In genomic region chr5:139401546-139401945, GRCh38 we compare ENCODE assay signal across 19 cellular contexts. TPM values are rescaled to one million over a fixed set of nuclear protein-coding genes. Genes with fewer than 3 reads are reported as not detected.
DNase-seq lines count a peak whose midpoint lies in the region; ATAC-seq, FAIRE-seq and TF ChIP-seq lines count a peak whose summit lies in the region.
"Had no signal": no experiment of that assay in that cellular context is flagged by ENCODE, and none has a peak within 500 bp of the region (broad histone marks: within the 10 kb centered on the region; RNA-seq: fewer than 3 reads in every experiment).

No MANE protein-coding gene starts in this region.

- BruUV-seq in GM12878 (replicated peaks; lab: Mats Ljungman, UMichigan), result no TSS peak

- POLR2A ChIA-PET in activated CD8-positive, alpha-beta T cell treated with anti-CD3 and anti-CD28 coated beads, Interleukin-2, amount 10 ng/mL, durations not matched to agents 7 days and 5 days (lab: Charles Lee), result interaction anchor here (0.6 to 4.6 kb wide), 2 partner anchors 10 to 110 kb away, joined by 4 to 39 read pairs; partner anchors contain the start of gene MZB1
- POLR2A ChIA-PET in activated CD8-positive, alpha-beta T cell treated with anti-CD3 and anti-CD28 coated beads for 36 hours (lab: Charles Lee), result interaction anchor here (0.8 to 6.5 kb wide), 4 partner anchors 11 to 114 kb away, joined by 3 to 49 read pairs (median 12); partner anchors contain the start of genes MZB1 and PAIP2
- POLR2A ChIA-PET in GM12878 (lab: Charles Lee), result interaction anchor here (0.5 to 7.0 kb wide), 4 partner anchors 10 to 127 kb away, joined by 3 to 74 read pairs (median 12); partner anchors contain the start of genes DNAJC18 and MZB1

- no peaks in the 10 kb centered on the region for H3K9me3 Mint-ChIP-seq in activated CD8-positive, alpha-beta T cell treated with anti-CD3 and anti-CD28 coated beads, Interleukin-2, amount 10 ng/mL, durations not matched to agents 7 days and 5 days (ENCODE audit: insufficient read depth)
- H3K9me3 Mint-ChIP-seq in activated CD8-positive, alpha-beta T cell treated with anti-CD3 and anti-CD28 coated beads for 36 hours, result no peaks in the 10 kb centered on the region
- H3K9me3 Mint-ChIP-seq in neural crest cell, result no peaks in the 10 kb centered on the region
- H3K9me3 Mint-ChIP-seq: CD4-positive, CD25-positive, alpha-beta regulatory T cell; H9 had no signal

- CTCF ChIA-PET in activated CD8-positive, alpha-beta T cell treated with anti-CD3 and anti-CD28 coated beads, Interleukin-2, amount 10 ng/mL, durations not matched to agents 7 days and 5 days (lab: Charles Lee), result interaction anchor here (1.2 to 4.2 kb wide), 6 partner anchors 11 to 116 kb away, joined by 3 to 17 read pairs (median 8); partner anchors contain the start of genes MZB1, PAIP2 and STING1
- CTCF ChIA-PET in activated CD8-positive, alpha-beta T cell treated with anti-CD3 and anti-CD28 coated beads for 36 hours (lab: Charles Lee), result interaction anchor here (0.8 to 4.4 kb wide), 8 partner anchors 9 to 114 kb away, joined by 3 to 34 read pairs (median 6); partner anchors contain the start of gene MZB1
- CTCF ChIA-PET in GM12878 (lab: Yijun Ruan, JAX), result interaction anchor here (1.0 to 3.5 kb wide), 6 partner anchors 11 to 151 kb away, joined by 3 to 26 read pairs (median 4); partner anchors contain the start of gene MZB1

- H3K27ac Mint-ChIP-seq in activated CD8-positive, alpha-beta T cell treated with anti-CD3 and anti-CD28 coated beads, Interleukin-2, amount 10 ng/mL, durations not matched to agents 7 days and 5 days, result peak overlapping the region; percentile 43
- no peak overlapping the region for H3K27ac Mint-ChIP-seq in activated CD8-positive, alpha-beta T cell treated with anti-CD3 and anti-CD28 coated beads for 36 hours
- peak overlapping the region; percentile 57 for H3K27ac Mint-ChIP-seq in neural crest cell (ENCODE audit: unreplicated experiment)
- H3K27ac Mint-ChIP-seq: H9 had no signal

- H3K36me3 ChIP-seq in GM12878 (ENCODE audit: control insufficient read depth in 2 of 2, insufficient read depth in 2 of 2, low read length in 1 of 2) (peaks cover 0 to 2% of the 10 kb centered on the region in 2 experiments; a peak in 1 of 4 replicates), aorta (ENCODE audit: control insufficient read depth in 1 of 2, insufficient read depth in 2 of 2, low read length in 1 of 2) (no peaks in the 10 kb centered on the region)

- H3K4me1 ChIP-seq in GM12878 (ENCODE audit: control insufficient read depth, insufficient read depth, low read length) (peaks cover 29% of the 10 kb centered on the region), aorta (ENCODE audit: control insufficient read depth in 1 of 2, insufficient read depth in 2 of 2, low read length in 2 of 2) (no peaks in the 10 kb centered on the region)

- H3K4me3 Mint-ChIP-seq in activated CD8-positive, alpha-beta T cell treated with anti-CD3 and anti-CD28 coated beads, Interleukin-2, amount 10 ng/mL, durations not matched to agents 7 days and 5 days, result no peak overlapping the region
- H3K4me3 Mint-ChIP-seq in activated CD8-positive, alpha-beta T cell treated with anti-CD3 and anti-CD28 coated beads for 36 hours, result no peak overlapping the region
- H3K4me3 Mint-ChIP-seq in neural crest cell, result peak overlapping the region; percentile 54
- H3K4me3 Mint-ChIP-seq: H9 had no signal

- DNase-seq in activated CD8-positive, alpha-beta T cell treated with anti-CD3 and anti-CD28 coated beads, Interleukin-2, amount 10 ng/mL, durations not matched to agents 7 days and 5 days, result no peak
- DNase-seq in activated CD8-positive, alpha-beta T cell treated with anti-CD3 and anti-CD28 coated beads for 36 hours, result no peak
- DNase-seq in GM12878 (ENCODE audit: low read depth, low spot score) (no peak), neural crest cell (ENCODE audit: low read depth, low spot score) (no peak), aorta (peak; percentile 20 to 42), AG08396 (ENCODE audit: low spot score) (no peak)
- DNase-seq: 8988T; Calu3; CD4-positive, CD25-positive, alpha-beta regulatory T cell; DMS 273 treated with DMSO at 0.1 percent for 48 hours; GOT3; H9 had no signal

- no peak overlapping the region for H2AFZ ChIP-seq in GM12878 (ENCODE audit: control insufficient read depth, low read depth, low read length)

- intact Hi-C loops in activated CD8-positive, alpha-beta T cell treated with anti-CD3 and anti-CD28 coated beads for 36 hours (cut with micrococcal nuclease), result no loop called here
- intact Hi-C loops in GM12878 (cut with micrococcal nuclease; ENCODE audit: unreplicated experiment) (no loop called here), aorta (cut with DNase I) (no loop called here)

- no peak overlapping the region for H3K9ac ChIP-seq in GM12878 (ENCODE audit: control insufficient read depth, insufficient read depth, low read length)
- H3K9ac ChIP-seq: BLaER1 treated with 17β-estradiol and CSF1 and Interleukin-3, amounts not matched to agents 10 nM and 100 nM had no signal

- H3K27ac ChIP-seq in GM12878 (ENCODE audit: control insufficient read depth, insufficient read depth) (no peak overlapping the region), aorta (ENCODE audit: low read depth in 1 of 2, low read length in 2 of 2) (no peak overlapping the region)
- H3K27ac ChIP-seq: BLaER1 treated with 17β-estradiol and CSF1 and Interleukin-3, amounts not matched to agents 10 nM and 100 nM had no signal

- H4K20me1 ChIP-seq in GM12878 (ENCODE audit: control insufficient read depth, insufficient read depth), result no peaks in the 10 kb centered on the region

- TF ChIP-seq POLR2A in GM12878 (IDR thresholded peaks at IDR 0.05; ENCODE audit: low read depth, low read length), result no peak

- no peak for FAIRE-seq in GM12878 (lab: Jason Lieb, UNC)
- FAIRE-seq: GM18507, HepG2, HTR-8/SVneo had no signal

- RAD21 ChIA-PET in GM12878 (lab: Charles Lee; ENCODE audit: unreplicated experiment), result interaction anchor here (0.5 to 3.1 kb wide), 4 partner anchors 11 to 203 kb away, joined by 3 to 17 read pairs (median 8); partner anchors contain the start of genes MZB1 and SIL1

- in situ Hi-C loops in GM12878 (cut with MboI), result no loop called here

- SMC1A ChIA-PET in GM12878 (lab: Charles Lee; ENCODE audit: uncharacterized antibody, unreplicated experiment), result interaction anchor here (0.7 to 5.0 kb wide), 4 partner anchors 11 to 19 kb away, joined by 3 to 19 read pairs (median 16); partner anchors contain the start of gene MZB1

- H3K36me3 Mint-ChIP-seq in activated CD8-positive, alpha-beta T cell treated with anti-CD3 and anti-CD28 coated beads, Interleukin-2, amount 10 ng/mL, durations not matched to agents 7 days and 5 days (ENCODE audit: low read depth), result peaks cover 12% of the 10 kb centered on the region
- peaks cover 6% of the 10 kb centered on the region for H3K36me3 Mint-ChIP-seq in activated CD8-positive, alpha-beta T cell treated with anti-CD3 and anti-CD28 coated beads for 36 hours (ENCODE audit: low read depth)
- peaks cover 4% of the 10 kb centered on the region for H3K36me3 Mint-ChIP-seq in neural crest cell (ENCODE audit: low read depth)
- H3K36me3 Mint-ChIP-seq: CD4-positive, CD25-positive, alpha-beta regulatory T cell had no signal

- TF ChIP-seq CTCF in activated CD8-positive, alpha-beta T cell treated with anti-CD3 and anti-CD28 coated beads for 36 hours (IDR thresholded peaks at IDR 0.05), result no peak
- TF ChIP-seq CTCF in GM12878 (IDR thresholded peaks at IDR 0.05 in 2 of 3, conservative IDR thresholded peaks at IDR 0.05 in 1 of 3; ENCODE audit: control insufficient read depth in 2 of 3, extremely low read depth in 1 of 3, insufficient read depth in 1 of 3, low read depth in 3 of 3, low read length in 3 of 3) (no peak), neural crest cell (conservative IDR thresholded peaks at IDR 0.05) (no peak)

- peaks cover 43% of the 10 kb centered on the region for H3K4me1 Mint-ChIP-seq in activated CD8-positive, alpha-beta T cell treated with anti-CD3 and anti-CD28 coated beads, Interleukin-2, amount 10 ng/mL, durations not matched to agents 7 days and 5 days (ENCODE audit: low read depth)
- peaks cover 34% of the 10 kb centered on the region for H3K4me1 Mint-ChIP-seq in activated CD8-positive, alpha-beta T cell treated with anti-CD3 and anti-CD28 coated beads for 36 hours (ENCODE audit: low read depth)
- peaks cover 23% of the 10 kb centered on the region for H3K4me1 Mint-ChIP-seq in neural crest cell

- no peak for TF ChIP-seq EP300 in GM12878 (IDR thresholded peaks at IDR 0.05; ENCODE audit: borderline replicate concordance in 1 of 2, control insufficient read depth in 1 of 2, low read depth in 2 of 2, low read length in 2 of 2)

- H3K4me2 ChIP-seq in GM12878 (ENCODE audit: control insufficient read depth, insufficient read depth), result no peak overlapping the region
- H3K4me2 ChIP-seq: BLaER1 treated with 17β-estradiol and CSF1 and Interleukin-3, amounts not matched to agents 10 nM and 100 nM had no signal

- no peaks in the 10 kb centered on the region for H3K27me3 ChIP-seq in GM12878 (replicated peaks in 1 of 2; ENCODE audit: control insufficient read depth in 2 of 2, insufficient read depth in 2 of 2, low read length in 1 of 2)
- no peaks in the 10 kb centered on the region for H3K27me3 ChIP-seq in aorta (ENCODE audit: control insufficient read depth in 1 of 2, insufficient read depth in 2 of 2, low read length in 1 of 2)
- H3K27me3 ChIP-seq: BLaER1 treated with 17β-estradiol and CSF1 and Interleukin-3, amounts not matched to agents 10 nM and 100 nM had no signal

- TF ChIP-seq RAD21 in GM12878 (IDR thresholded peaks at IDR 0.05; ENCODE audit: insufficient read depth, low read depth, low read length), result no peak

- H3K27me3 Mint-ChIP-seq in activated CD8-positive, alpha-beta T cell treated with anti-CD3 and anti-CD28 coated beads, Interleukin-2, amount 10 ng/mL, durations not matched to agents 7 days and 5 days (ENCODE audit: low read depth), result no peaks in the 10 kb centered on the region
- no peaks in the 10 kb centered on the region for H3K27me3 Mint-ChIP-seq in activated CD8-positive, alpha-beta T cell treated with anti-CD3 and anti-CD28 coated beads for 36 hours
- H3K27me3 Mint-ChIP-seq in neural crest cell (ENCODE audit: low read depth), result peaks cover 6% of the 10 kb centered on the region

- H3K9me3 ChIP-seq in GM12878 (replicated peaks; ENCODE audit: control insufficient read depth, insufficient read depth, low read length), result no peaks in the 10 kb centered on the region; the same call in 2 of the 3 replicates
- H3K9me3 ChIP-seq in aorta (ENCODE audit: control insufficient read depth, low read length), result no peaks in the 10 kb centered on the region
- H3K9me3 ChIP-seq: BLaER1 treated with 17β-estradiol and CSF1 and Interleukin-3, amounts not matched to agents 10 nM and 100 nM had no signal

- H3K4me3 ChIP-seq in GM12878 (no peak overlapping the region), aorta (ENCODE audit: low read length in 2 of 2) (no peak overlapping the region)
- H3K4me3 ChIP-seq: BLaER1 treated with 17β-estradiol and CSF1 and Interleukin-3, amounts not matched to agents 10 nM and 100 nM had no signal

- H3K79me2 ChIP-seq in GM12878 (ENCODE audit: control insufficient read depth, insufficient read depth, low read length), result peaks cover 3% of the 10 kb centered on the region

- WGBS in GM12878 (ENCODE audit: insufficient coverage, insufficient replicate concordance, low lambda C conversion rate, missing lambda C conversion rate), result 87% methylated on average over 10 of the region's 10 CpGs
- 94 to 96% methylated on average over 10 of the region's 10 CpGs for WGBS in aorta, 2 donors

- ATAC-seq in activated CD8-positive, alpha-beta T cell treated with anti-CD3 and anti-CD28 coated beads, Interleukin-2, amount 10 ng/mL, durations not matched to agents 7 days and 5 days, result no peak
- no peak for ATAC-seq in activated CD8-positive, alpha-beta T cell treated with anti-CD3 and anti-CD28 coated beads for 36 hours
- ATAC-seq in GM12878 (no peak), aorta (ENCODE audit: low FRiP score) (no peak), HG03460 (IDR thresholded peaks at IDR 0.05; ENCODE audit: unreplicated experiment) (no peak), GM19035 (IDR thresholded peaks at IDR 0.05; ENCODE audit: unreplicated experiment) (no peak)
- ATAC-seq: HepG2 had no signal

RNA-seq across cellular contexts. Expression of gene SPATA24, which starts 2.3 kb away (rescaled TPM):
- 1 to 10 TPM; 3.8 to 4.0 TPM for total RNA-seq in activated CD8-positive, alpha-beta T cell treated with anti-CD3 and anti-CD28 coated beads, Interleukin-2, amount 10 ng/mL, durations not matched to agents 7 days and 5 days
- total RNA-seq in activated CD8-positive, alpha-beta T cell treated with anti-CD3 and anti-CD28 coated beads for 36 hours, result 1 to 10 TPM; 4.3 to 4.4 TPM
- total RNA-seq in GM12878 (2013; cell fraction: nucleolus; rRNA removed), result 8.9 and 9.5 TPM in 2 replicates
- total RNA-seq in GM12878 (2014; rRNA removed) (5.1 and 8.1 TPM in 2 replicates), GM12878 (2014; rRNA removed; fragmentation: Illumina TruSeq; extraction: Trizol) (6.3 and 8.1 TPM in 2 replicates), GM12878 (2021) (4.1 and 5.6 TPM in 2 replicates), neural crest cell (15.2 and 16.1 TPM in 2 replicates), aorta (1 to 10 TPM; 2.2 to 3.1 TPM)
- polyA plus RNA-seq in GM12878 (2011; ENCODE audit: low read depth), result 8.4 TPM
- polyA plus RNA-seq in GM12878 (2011; rRNA removed) (5.3 and 6.0 TPM in 2 replicates), GM12878 (2014; fragmentation: Illumina TruSeq; extraction: Trizol) (6.1 and 9.8 TPM in 2 replicates), GM12878 (2014; fragmentation: Nextera tagmentation; extraction: Ambion mirVana) (1 to 10 TPM; 7.6 to 8.5 TPM), GM12878 (2014; rRNA removed) (7.1 and 7.2 TPM in 2 replicates), GM12878 (2016; fragmentation: Nextera tagmentation; extraction: Ambion mirVana) (1 to 10 TPM; 7.0 to 7.4 TPM), aorta (1 to 10 TPM; 6.3 to 7.7 TPM)
- 2.9 and 3.7 TPM in 2 replicates for polyA plus RNA-seq in GM12878 (2011; cell fraction: cytosol; rRNA removed)
- 3.2 and 4.8 TPM in 2 replicates for polyA plus RNA-seq in GM12878 (2011; cell fraction: nucleus; rRNA removed)
- polyA plus RNA-seq in GM12878 (2012), result 7.6 and 8.6 TPM in 2 replicates
- 2.2 and 2.6 TPM in 2 replicates for polyA minus RNA-seq in GM12878 (2011; rRNA and poly(A)+ RNA removed)
- not detected in 2 replicates for polyA minus RNA-seq in GM12878 (2011; cell fraction: cytosol; rRNA and poly(A)+ RNA removed)
- 2.3 and 3.4 TPM in 2 replicates for polyA minus RNA-seq in GM12878 (2011; cell fraction: nucleus; rRNA and poly(A)+ RNA removed)

RNA-seq across cellular contexts. Expression of gene PROB1, which starts 6.6 kb away (rescaled TPM):
- 1 to 10 TPM; 5.2 to 6.2 TPM for total RNA-seq in activated CD8-positive, alpha-beta T cell treated with anti-CD3 and anti-CD28 coated beads, Interleukin-2, amount 10 ng/mL, durations not matched to agents 7 days and 5 days
- 1 to 10 TPM; 3.9 to 4.1 TPM for total RNA-seq in activated CD8-positive, alpha-beta T cell treated with anti-CD3 and anti-CD28 coated beads for 36 hours
- 3.5 and 4.4 TPM in 2 replicates for total RNA-seq in GM12878 (2013; cell fraction: nucleolus; rRNA removed)
- 3.0 and 3.8 TPM in 2 replicates for total RNA-seq in GM12878 (2014; rRNA removed)
- 1.7 and 2.0 TPM in 2 replicates for total RNA-seq in GM12878 (2014; rRNA removed; fragmentation: Illumina TruSeq; extraction: Trizol)
- 6.0 and 6.5 TPM in 2 replicates for total RNA-seq in GM12878 (2021)
- 1.4 TPM for polyA plus RNA-seq in GM12878 (2011; ENCODE audit: low read depth)
- 0.59 and 1.1 TPM in 2 replicates for polyA plus RNA-seq in GM12878 (2011; rRNA removed)
- polyA plus RNA-seq in GM12878 (2011; cell fraction: cytosol; rRNA removed), result 1.3 and 2.2 TPM in 2 replicates
- 3.4 and 4.5 TPM in 2 replicates for polyA plus RNA-seq in GM12878 (2011; cell fraction: nucleus; rRNA removed)
- 3.8 and 5.2 TPM in 2 replicates for polyA plus RNA-seq in GM12878 (2012)
- polyA plus RNA-seq in GM12878 (2014; fragmentation: Illumina TruSeq; extraction: Trizol), result 0.78 and 1.4 TPM in 2 replicates
- polyA plus RNA-seq in GM12878 (2014; fragmentation: Nextera tagmentation; extraction: Ambion mirVana), result under 1 TPM; 0.14 to 0.58 TPM
- polyA plus RNA-seq in GM12878 (2014; rRNA removed), result 4.7 and 5.1 TPM in 2 replicates
- 1 to 10 TPM; 6.2 to 8.1 TPM for polyA plus RNA-seq in GM12878 (2016; fragmentation: Nextera tagmentation; extraction: Ambion mirVana)
- 0.95 and 1.9 TPM in 2 replicates for polyA minus RNA-seq in GM12878 (2011; rRNA and poly(A)+ RNA removed)
- polyA minus RNA-seq in GM12878 (2011; cell fraction: cytosol; rRNA and poly(A)+ RNA removed), result 0.73 and 1.1 TPM in 2 replicates
- polyA minus RNA-seq in GM12878 (2011; cell fraction: nucleus; rRNA and poly(A)+ RNA removed), result 3.4 and 6.2 TPM in 2 replicates
- 2.2 and 2.4 TPM in 2 replicates for total RNA-seq in neural crest cell
- total RNA-seq in aorta, result 1 to 10 TPM; 2.0 to 3.0 TPM
- polyA plus RNA-seq in aorta, result under 1 TPM; 0.13 to 0.31 TPM

RNA-seq across cellular contexts. Expression of gene MZB1, which starts 11.8 kb away (rescaled TPM):
- total RNA-seq in activated CD8-positive, alpha-beta T cell treated with anti-CD3 and anti-CD28 coated beads, Interleukin-2, amount 10 ng/mL, durations not matched to agents 7 days and 5 days, result 10 to 100 TPM; 19.0 to 19.9 TPM
- total RNA-seq in activated CD8-positive, alpha-beta T cell treated with anti-CD3 and anti-CD28 coated beads for 36 hours, result 10 to 100 TPM; 14.4 to 14.5 TPM
- total RNA-seq in GM12878 (2013; cell fraction: nucleolus; rRNA removed), result 108 and 124 TPM in 2 replicates
- total RNA-seq in GM12878 (2014; rRNA removed) (211 and 238 TPM in 2 replicates), GM12878 (2014; rRNA removed; fragmentation: Illumina TruSeq; extraction: Trizol) (132 and 157 TPM in 2 replicates), GM12878 (2021) (200 and 218 TPM in 2 replicates), neural crest cell (0.25 and 0.30 TPM in 2 replicates), aorta (1 to 10 TPM; 1.3 to 3.9 TPM)
- 170 TPM for polyA plus RNA-seq in GM12878 (2011; ENCODE audit: low read depth)
- polyA plus RNA-seq in GM12878 (2011; rRNA removed) (37.4 and 65.2 TPM in 2 replicates), GM12878 (2014; fragmentation: Illumina TruSeq; extraction: Trizol) (44.1 and 147 TPM in 2 replicates), GM12878 (2014; fragmentation: Nextera tagmentation; extraction: Ambion mirVana) (10 to 100 TPM; 19.3 to 56.9 TPM), GM12878 (2014; rRNA removed) (291 and 321 TPM in 2 replicates), GM12878 (2016; fragmentation: Nextera tagmentation; extraction: Ambion mirVana) (100 to 1,000 TPM; 369 to 406 TPM), aorta (1 to 10 TPM in 1 of 2 donors, under 1 TPM in 1; 0.64 to 1.8 TPM)
- polyA plus RNA-seq in GM12878 (2011; cell fraction: cytosol; rRNA removed), result 96.6 and 144 TPM in 2 replicates
- polyA plus RNA-seq in GM12878 (2011; cell fraction: nucleus; rRNA removed), result 140 and 154 TPM in 2 replicates
- 253 and 361 TPM in 2 replicates for polyA plus RNA-seq in GM12878 (2012)
- 43.4 and 79.0 TPM in 2 replicates for polyA minus RNA-seq in GM12878 (2011; rRNA and poly(A)+ RNA removed)
- polyA minus RNA-seq in GM12878 (2011; cell fraction: cytosol; rRNA and poly(A)+ RNA removed), result 21.8 and 23.1 TPM in 2 replicates
- polyA minus RNA-seq in GM12878 (2011; cell fraction: nucleus; rRNA and poly(A)+ RNA removed), result 58.2 and 93.9 TPM in 2 replicates
- total RNA-seq: Calu3, Daoy had no signal

RNA-seq across cellular contexts. Expression of gene SLC23A1, which starts 18.4 kb away (rescaled TPM):
- total RNA-seq in activated CD8-positive, alpha-beta T cell treated with anti-CD3 and anti-CD28 coated beads, Interleukin-2, amount 10 ng/mL, durations not matched to agents 7 days and 5 days, result 1 to 10 TPM; 1.2 to 1.5 TPM
- total RNA-seq in activated CD8-positive, alpha-beta T cell treated with anti-CD3 and anti-CD28 coated beads for 36 hours, result under 1 TPM; 0.63 to 0.89 TPM
- 24.3 and 24.7 TPM in 2 replicates for total RNA-seq in GM12878 (2013; cell fraction: nucleolus; rRNA removed)
- total RNA-seq in GM12878 (2014; rRNA removed) (0.98 and 1.2 TPM in 2 replicates), GM12878 (2014; rRNA removed; fragmentation: Illumina TruSeq; extraction: Trizol) (1.7 and 2.4 TPM in 2 replicates), GM12878 (2021) (4.1 and 4.7 TPM in 2 replicates), neural crest cell (not detected in 2 replicates), aorta (not detected)
- 1.2 TPM for polyA plus RNA-seq in GM12878 (2011; ENCODE audit: low read depth)
- polyA plus RNA-seq in GM12878 (2011; rRNA removed) (1.1 and 1.5 TPM in 2 replicates), GM12878 (2014; fragmentation: Illumina TruSeq; extraction: Trizol) (0.95 and 1.7 TPM in 2 replicates), GM12878 (2014; fragmentation: Nextera tagmentation; extraction: Ambion mirVana) (under 1 TPM; 0.35 to 0.74 TPM), GM12878 (2014; rRNA removed) (3.2 and 3.3 TPM in 2 replicates), GM12878 (2016; fragmentation: Nextera tagmentation; extraction: Ambion mirVana) (1 to 10 TPM; 1.5 to 1.6 TPM), aorta (1 to 10 TPM in 1 of 2 donors, not detected in 1; 3.1 TPM)
- 1.2 and 1.3 TPM in 2 replicates for polyA plus RNA-seq in GM12878 (2011; cell fraction: cytosol; rRNA removed)
- polyA plus RNA-seq in GM12878 (2011; cell fraction: nucleus; rRNA removed), result 18.8 and 22.0 TPM in 2 replicates
- polyA plus RNA-seq in GM12878 (2012), result 3.3 and 4.3 TPM in 2 replicates
- 5.6 and 11.2 TPM in 2 replicates for polyA minus RNA-seq in GM12878 (2011; rRNA and poly(A)+ RNA removed)
- not detected in 2 replicates for polyA minus RNA-seq in GM12878 (2011; cell fraction: cytosol; rRNA and poly(A)+ RNA removed)
- polyA minus RNA-seq in GM12878 (2011; cell fraction: nucleus; rRNA and poly(A)+ RNA removed), result 9.8 and 16.2 TPM in 2 replicates
- total RNA-seq: CD4-positive, CD25-positive, alpha-beta regulatory T cell; Daoy; H9 had no signal

RNA-seq across cellular contexts. Expression of gene DNAJC18, which starts 37.8 kb away (rescaled TPM):
- 1 to 10 TPM; 3.7 to 5.4 TPM for total RNA-seq in activated CD8-positive, alpha-beta T cell treated with anti-CD3 and anti-CD28 coated beads, Interleukin-2, amount 10 ng/mL, durations not matched to agents 7 days and 5 days
- total RNA-seq in activated CD8-positive, alpha-beta T cell treated with anti-CD3 and anti-CD28 coated beads for 36 hours, result 10 to 100 TPM; 24.9 to 27.5 TPM
- total RNA-seq in GM12878 (2013; cell fraction: nucleolus; rRNA removed), result 9.8 and 13.1 TPM in 2 replicates
- total RNA-seq in GM12878 (2014; rRNA removed) (5.3 and 6.4 TPM in 2 replicates), GM12878 (2014; rRNA removed; fragmentation: Illumina TruSeq; extraction: Trizol) (10.6 and 10.8 TPM in 2 replicates), GM12878 (2021) (16.9 and 19.7 TPM in 2 replicates), neural crest cell (27.9 and 32.5 TPM in 2 replicates), aorta (10 to 100 TPM; 18.5 to 26.4 TPM)
- 7.0 TPM for polyA plus RNA-seq in GM12878 (2011; ENCODE audit: low read depth)
- polyA plus RNA-seq in GM12878 (2011; rRNA removed) (21.0 and 34.0 TPM in 2 replicates), GM12878 (2014; fragmentation: Illumina TruSeq; extraction: Trizol) (17.5 and 22.6 TPM in 2 replicates), GM12878 (2014; fragmentation: Nextera tagmentation; extraction: Ambion mirVana) (10 to 100 TPM; 20.5 to 26.7 TPM), GM12878 (2014; rRNA removed) (5.3 and 10.1 TPM in 2 replicates), GM12878 (2016; fragmentation: Nextera tagmentation; extraction: Ambion mirVana) (10 to 100 TPM; 16.7 to 18.0 TPM), aorta (1 to 10 TPM; 4.3 to 9.7 TPM)
- 5.6 and 8.9 TPM in 2 replicates for polyA plus RNA-seq in GM12878 (2011; cell fraction: cytosol; rRNA removed)
- polyA plus RNA-seq in GM12878 (2011; cell fraction: nucleus; rRNA removed), result 4.0 and 5.5 TPM in 2 replicates
- 12.4 and 17.4 TPM in 2 replicates for polyA plus RNA-seq in GM12878 (2012)
- polyA minus RNA-seq in GM12878 (2011; rRNA and poly(A)+ RNA removed), result 6.6 and 10.5 TPM in 2 replicates
- polyA minus RNA-seq in GM12878 (2011; cell fraction: cytosol; rRNA and poly(A)+ RNA removed), result 3.2 and 7.4 TPM in 2 replicates
- 2.2 and 2.9 TPM in 2 replicates for polyA minus RNA-seq in GM12878 (2011; cell fraction: nucleus; rRNA and poly(A)+ RNA removed)

Comparison
In these comparisons a context has a peak if more than half of its experiments do, and no peak if none do; other contexts are left out.
1. DNase-seq: peak in aorta (2 of 2); none in activated CD8-positive, alpha-beta T cell treated with anti-CD3 and anti-CD28 coated beads, Interleukin-2, amount 10 ng/mL, durations not matched to agents 7 days and 5 days (single experiment), activated CD8-positive, alpha-beta T cell treated with anti-CD3 and anti-CD28 coated beads for 36 hours (single experiment), GM12878 (single experiment), neural crest cell (single experiment) and AG08396 (single experiment).
2. RNA of gene MZB1, which starts 11.8 kb away (total RNA-seq): 108 to 238 TPM in GM12878; 19.0 to 19.9 TPM in activated CD8-positive, alpha-beta T cell treated with anti-CD3 and anti-CD28 coated beads, Interleukin-2, amount 10 ng/mL, durations not matched to agents 7 days and 5 days, 14.4 to 14.5 TPM in activated CD8-positive, alpha-beta T cell treated with anti-CD3 and anti-CD28 coated beads for 36 hours, 1.3 to 3.9 TPM in aorta and 0.25 to 0.30 TPM in neural crest cell; every median in the first group is over 4 times any median in the second.